ENCODE assay signal across 17 cellular contexts in genomic region chr7:130735273-130735716, GRCh38. TPM values are rescaled to one million over a fixed set of nuclear protein-coding genes. Genes with fewer than 3 reads are reported as not detected.
DNase-seq lines count a peak whose midpoint lies in the region; ATAC-seq, FAIRE-seq and TF ChIP-seq lines count a peak whose summit lies in the region.
"Had no signal": no experiment of that assay in that cellular context is flagged by ENCODE, and none has a peak within 500 bp of the region (broad histone marks: within the 10 kb centered on the region; RNA-seq: fewer than 3 reads in every experiment).

No MANE protein-coding gene starts in this region.

- H2AFZ ChIP-seq in KMS-11 (ENCODE audit: low read depth) = no peak overlapping the region

- CTCF ChIA-PET in activated CD4-positive, alpha-beta memory T cell treated with anti-CD3 and anti-CD28 coated beads for 36 hours (lab: Charles Lee) = no interaction called here
- CTCF ChIA-PET in activated CD4-positive, alpha-beta memory T cell treated with anti-CD3 and anti-CD28 coated beads, Interleukin-2, amount 10 ng/mL, durations not matched to agents 7 days and 5 days (lab: Charles Lee) = no interaction called here

- no peak overlapping the region for H3K27ac ChIP-seq in KMS-11
- H3K27ac ChIP-seq in pancreas = no peak overlapping the region

- H3K4me1 ChIP-seq in KMS-11 (ENCODE audit: low read depth, poor library complexity, severe bottlenecking) (no peaks in the 10 kb centered on the region), adipocyte (ENCODE audit: control insufficient read depth, insufficient read depth, low read length) (peaks cover 10% of the 10 kb centered on the region), pancreas (no peaks in the 10 kb centered on the region)

- H3K36me3 ChIP-seq in KMS-11 (ENCODE audit: insufficient read depth) (no peaks in the 10 kb centered on the region), adipocyte (ENCODE audit: control insufficient read depth, insufficient read depth, low read length, severe bottlenecking) (no peaks in the 10 kb centered on the region), pancreas (no peaks in the 10 kb centered on the region)

- no peak for TF ChIP-seq CTCF in KMS-11 (conservative IDR thresholded peaks at IDR 0.05; ENCODE audit: low read depth, low read length)
- TF ChIP-seq CTCF in pancreas (IDR thresholded peaks at IDR 0.05) = no peak

- no peak overlapping the region for H3K9ac ChIP-seq in KMS-11
- H3K9ac ChIP-seq in adipocyte (ENCODE audit: low read length) = no peak overlapping the region

- FAIRE-seq in pancreas (lab: Jason Lieb, UNC) = peak; percentile 32

- peaks cover 5% of the 10 kb centered on the region for H3K9me3 Mint-ChIP-seq in activated CD4-positive, alpha-beta memory T cell treated with anti-CD3 and anti-CD28 coated beads for 36 hours
- H3K9me3 Mint-ChIP-seq in activated CD4-positive, alpha-beta memory T cell treated with anti-CD3 and anti-CD28 coated beads, Interleukin-2, amount 10 ng/mL, durations not matched to agents 7 days and 5 days = peaks cover 2% of the 10 kb centered on the region

- WGBS in pancreas, 2 donors = 41 to 46% methylated on average over 3 of the region's 3 CpGs

- peak overlapping the region; percentile 72 for H3K4me3 Mint-ChIP-seq in activated CD4-positive, alpha-beta memory T cell treated with anti-CD3 and anti-CD28 coated beads for 36 hours
- no peak overlapping the region for H3K4me3 Mint-ChIP-seq in activated CD4-positive, alpha-beta memory T cell treated with anti-CD3 and anti-CD28 coated beads, Interleukin-2, amount 10 ng/mL, durations not matched to agents 7 days and 5 days

- ATAC-seq in pancreas = no peak

- peaks cover 40% of the 10 kb centered on the region for H3K9me3 ChIP-seq in adipocyte (ENCODE audit: control insufficient read depth, low read length)
- peaks cover 0 to 10% (median 0%) of the 10 kb centered on the region in 4 donors for H3K9me3 ChIP-seq in pancreas

- H3K4me1 Mint-ChIP-seq in activated CD4-positive, alpha-beta memory T cell treated with anti-CD3 and anti-CD28 coated beads for 36 hours (ENCODE audit: low read depth) = peaks cover 10% of the 10 kb centered on the region
- peaks cover 12% of the 10 kb centered on the region for H3K4me1 Mint-ChIP-seq in activated CD4-positive, alpha-beta memory T cell treated with anti-CD3 and anti-CD28 coated beads, Interleukin-2, amount 10 ng/mL, durations not matched to agents 7 days and 5 days

- H3K27me3 ChIP-seq in KMS-11 (ENCODE audit: insufficient read depth, low read depth) (no peaks in the 10 kb centered on the region), adipocyte (replicated peaks; ENCODE audit: control insufficient read depth, insufficient read depth, low read length) (peaks cover 13% of the 10 kb centered on the region), pancreas (peaks cover 0 to 36% (median 10%) of the 10 kb centered on the region in 4 donors)

- H3K36me3 Mint-ChIP-seq in activated CD4-positive, alpha-beta memory T cell treated with anti-CD3 and anti-CD28 coated beads for 36 hours = peaks cover 6% of the 10 kb centered on the region
- peaks cover 4% of the 10 kb centered on the region for H3K36me3 Mint-ChIP-seq in activated CD4-positive, alpha-beta memory T cell treated with anti-CD3 and anti-CD28 coated beads, Interleukin-2, amount 10 ng/mL, durations not matched to agents 7 days and 5 days (ENCODE audit: low read depth)

- peak overlapping the region; percentile 50; the same call in 1 of the 2 replicates for H3K4me2 ChIP-seq in KMS-11

- DNase-seq in activated CD4-positive, alpha-beta memory T cell treated with anti-CD3 and anti-CD28 coated beads for 36 hours = no peak
- DNase-seq in activated CD4-positive, alpha-beta memory T cell treated with anti-CD3 and anti-CD28 coated beads, Interleukin-2, amount 10 ng/mL, durations not matched to agents 7 days and 5 days = no peak
- no peak for DNase-seq in adipocyte (ENCODE audit: low read depth)
- DNase-seq in pancreas = no peak
- no peak for DNase-seq in SHP77 (lab: John Stamatoyannopoulos, UW)
- no peak for DNase-seq in retina
- DNase-seq in stimulated activated CD4-positive, alpha-beta T cell treated with anti-CD3 and anti-CD28 coated beads, Interleukin-12 subunit alpha, Interleukin-12 subunit beta, amount 100 ng/mL, for 4 hours = no peak
- DNase-seq: activated CD4-positive, alpha-beta T cell treated with anti-CD3 and anti-CD28 coated beads, Interleukin-2, amount 50 U/mL, for 1 hour; amygdala; GOT3; midbrain; NCI-H146; stimulated activated CD4-positive, alpha-beta T cell treated with anti-CD3 and anti-CD28 coated beads, Interleukin-2, amount 100 ng/mL, for 48 hours; stimulated activated naive CD4-positive, alpha-beta T cell treated with Interleukin-2 at 50 U/mL for 16 hours had no signal

- intact Hi-C loops in activated CD4-positive, alpha-beta memory T cell treated with anti-CD3 and anti-CD28 coated beads for 36 hours (cut with micrococcal nuclease) = loop anchor here (10.0 kb wide), 1 partner anchor 240 kb away; the partner anchor contains the start of gene MEST
- intact Hi-C loops in pancreas (cut with DNase I) = no loop called here

- H3K79me2 ChIP-seq in KMS-11 (ENCODE audit: insufficient read depth, low read depth) = no peaks in the 10 kb centered on the region

- H4K20me1 ChIP-seq in KMS-11 (ENCODE audit: insufficient read depth) = no peaks in the 10 kb centered on the region

- H3K27me3 Mint-ChIP-seq in activated CD4-positive, alpha-beta memory T cell treated with anti-CD3 and anti-CD28 coated beads for 36 hours = peaks cover 55% of the 10 kb centered on the region
- H3K27me3 Mint-ChIP-seq in activated CD4-positive, alpha-beta memory T cell treated with anti-CD3 and anti-CD28 coated beads, Interleukin-2, amount 10 ng/mL, durations not matched to agents 7 days and 5 days = peaks cover 54% of the 10 kb centered on the region

- no peak overlapping the region for H3K4me3 ChIP-seq in KMS-11 (IDR thresholded peaks at IDR 0.05; ENCODE audit: insufficient read depth, low read depth, low read length)
- H3K4me3 ChIP-seq in adipocyte (ENCODE audit: low read length) = peak overlapping the region; percentile 86
- no peak overlapping the region for H3K4me3 ChIP-seq in pancreas

- POLR2A ChIA-PET in activated CD4-positive, alpha-beta memory T cell treated with anti-CD3 and anti-CD28 coated beads for 36 hours (lab: Charles Lee) = no interaction called here
- POLR2A ChIA-PET in activated CD4-positive, alpha-beta memory T cell treated with anti-CD3 and anti-CD28 coated beads, Interleukin-2, amount 10 ng/mL, durations not matched to agents 7 days and 5 days (lab: Charles Lee) = no interaction called here

- H3K27ac Mint-ChIP-seq in activated CD4-positive, alpha-beta memory T cell treated with anti-CD3 and anti-CD28 coated beads for 36 hours = no peak overlapping the region
- no peak overlapping the region for H3K27ac Mint-ChIP-seq in activated CD4-positive, alpha-beta memory T cell treated with anti-CD3 and anti-CD28 coated beads, Interleukin-2, amount 10 ng/mL, durations not matched to agents 7 days and 5 days

RNA-seq across cellular contexts. Expression of gene KLF14, which starts 1.3 kb away (rescaled TPM):
- not detected for total RNA-seq in activated CD4-positive, alpha-beta memory T cell treated with anti-CD3 and anti-CD28 coated beads for 36 hours
- not detected for total RNA-seq in activated CD4-positive, alpha-beta memory T cell treated with anti-CD3 and anti-CD28 coated beads, Interleukin-2, amount 10 ng/mL, durations not matched to agents 7 days and 5 days
- total RNA-seq in pancreas = under 1 TPM; 0.15 to 0.40 (median 0.24) TPM
- under 1 TPM; 0.09 to 0.15 TPM for polyA plus RNA-seq in pancreas
- total RNA-seq: pulmonary artery endothelial cell had no signal

RNA-seq across cellular contexts. Expression of gene TSGA13, which starts 49.0 kb away (rescaled TPM):
- not detected for total RNA-seq in activated CD4-positive, alpha-beta memory T cell treated with anti-CD3 and anti-CD28 coated beads for 36 hours
- not detected for total RNA-seq in activated CD4-positive, alpha-beta memory T cell treated with anti-CD3 and anti-CD28 coated beads, Interleukin-2, amount 10 ng/mL, durations not matched to agents 7 days and 5 days
- not detected for total RNA-seq in pancreas
- polyA plus RNA-seq in pancreas = not detected
- total RNA-seq: Daoy, pulmonary artery endothelial cell had no signal
